Comparison of ENCODE assay signal across 1 cellular context in the genomic region with DNA sequence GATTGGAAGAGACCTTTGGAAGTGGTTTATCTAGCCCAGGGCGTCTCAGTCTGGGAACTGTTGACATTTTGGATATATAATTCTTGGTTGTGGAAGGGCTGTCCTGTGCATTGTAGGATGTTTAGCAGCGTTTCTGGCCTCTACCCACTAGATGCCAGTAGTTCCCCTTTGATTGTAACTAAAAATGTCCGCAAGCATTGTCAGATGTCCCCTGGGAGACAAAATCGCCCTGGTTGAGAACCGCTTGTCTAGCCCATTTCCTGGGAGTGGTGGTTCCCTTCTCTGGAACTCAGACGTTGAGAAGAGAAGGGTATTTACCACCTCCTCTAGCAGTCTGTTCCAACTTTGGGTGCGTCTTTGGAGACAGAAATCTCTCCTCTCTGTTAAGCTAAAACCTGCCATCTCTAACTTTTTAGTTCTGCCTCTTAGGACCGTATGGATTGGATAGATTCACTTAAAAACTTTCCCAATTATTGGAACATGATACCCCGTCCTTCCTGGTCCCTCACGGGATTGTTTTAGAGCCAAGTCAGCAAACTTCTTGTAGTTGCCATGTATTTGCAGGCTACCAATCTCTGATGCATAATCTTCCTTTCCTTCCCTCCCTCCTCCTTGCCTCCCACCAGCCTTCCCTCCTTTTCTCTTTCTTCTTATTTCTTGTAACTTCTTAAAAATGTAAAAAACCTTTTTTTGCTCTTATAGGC.
TF ChIP-seq lines count a peak whose summit lies in the region.

No MANE protein-coding gene starts in this region.

TF ChIP-seq in GM12878, 131 proteins besides CTCF, POLR2A, EP300 and RAD21 (continued from another document):
- TF ChIP-seq, protein P1, sequence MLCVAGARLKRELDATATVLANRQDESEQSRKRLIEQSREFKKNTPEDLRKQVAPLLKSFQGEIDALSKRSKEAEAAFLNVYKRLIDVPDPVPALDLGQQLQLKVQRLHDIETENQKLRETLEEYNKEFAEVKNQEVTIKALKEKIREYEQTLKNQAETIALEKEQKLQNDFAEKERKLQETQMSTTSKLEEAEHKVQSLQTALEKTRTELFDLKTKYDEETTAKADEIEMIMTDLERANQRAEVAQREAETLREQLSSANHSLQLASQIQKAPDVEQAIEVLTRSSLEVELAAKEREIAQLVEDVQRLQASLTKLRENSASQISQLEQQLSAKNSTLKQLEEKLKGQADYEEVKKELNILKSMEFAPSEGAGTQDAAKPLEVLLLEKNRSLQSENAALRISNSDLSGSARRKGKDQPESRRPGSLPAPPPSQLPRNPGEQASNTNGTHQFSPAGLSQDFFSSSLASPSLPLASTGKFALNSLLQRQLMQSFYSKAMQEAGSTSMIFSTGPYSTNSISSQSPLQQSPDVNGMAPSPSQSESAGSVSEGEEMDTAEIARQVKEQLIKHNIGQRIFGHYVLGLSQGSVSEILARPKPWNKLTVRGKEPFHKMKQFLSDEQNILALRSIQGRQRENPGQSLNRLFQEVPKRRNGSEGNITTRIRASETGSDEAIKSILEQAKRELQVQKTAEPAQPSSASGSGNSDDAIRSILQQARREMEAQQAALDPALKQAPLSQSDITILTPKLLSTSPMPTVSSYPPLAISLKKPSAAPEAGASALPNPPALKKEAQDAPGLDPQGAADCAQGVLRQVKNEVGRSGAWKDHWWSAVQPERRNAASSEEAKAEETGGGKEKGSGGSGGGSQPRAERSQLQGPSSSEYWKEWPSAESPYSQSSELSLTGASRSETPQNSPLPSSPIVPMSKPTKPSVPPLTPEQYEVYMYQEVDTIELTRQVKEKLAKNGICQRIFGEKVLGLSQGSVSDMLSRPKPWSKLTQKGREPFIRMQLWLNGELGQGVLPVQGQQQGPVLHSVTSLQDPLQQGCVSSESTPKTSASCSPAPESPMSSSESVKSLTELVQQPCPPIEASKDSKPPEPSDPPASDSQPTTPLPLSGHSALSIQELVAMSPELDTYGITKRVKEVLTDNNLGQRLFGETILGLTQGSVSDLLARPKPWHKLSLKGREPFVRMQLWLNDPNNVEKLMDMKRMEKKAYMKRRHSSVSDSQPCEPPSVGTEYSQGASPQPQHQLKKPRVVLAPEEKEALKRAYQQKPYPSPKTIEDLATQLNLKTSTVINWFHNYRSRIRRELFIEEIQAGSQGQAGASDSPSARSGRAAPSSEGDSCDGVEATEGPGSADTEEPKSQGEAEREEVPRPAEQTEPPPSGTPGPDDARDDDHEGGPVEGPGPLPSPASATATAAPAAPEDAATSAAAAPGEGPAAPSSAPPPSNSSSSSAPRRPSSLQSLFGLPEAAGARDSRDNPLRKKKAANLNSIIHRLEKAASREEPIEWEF (IDR thresholded peaks at IDR 0.05; ENCODE audit: insufficient replicate concordance, low read depth, low read length): peak; percentile 31
- TF ChIP-seq CEBPZ (IDR thresholded peaks at IDR 0.05; ENCODE audit: low read depth, low read length) (no peak), HSF1 (IDR thresholded peaks at IDR 0.05; ENCODE audit: low read depth, low read length) (no peak), EED (IDR thresholded peaks at IDR 0.05; ENCODE audit: low read depth) (0 out of 2 replicates have a peak, but pooled peaks have one; percentile 34), SMAD5 (IDR thresholded peaks at IDR 0.05; ENCODE audit: low read depth) (no peak), JUNB (IDR thresholded peaks at IDR 0.05) (no peak), SPI1 (IDR thresholded peaks at IDR 0.05; ENCODE audit: borderline replicate concordance, insufficient read depth, low read depth, low read length) (no peak), CBX5 (IDR thresholded peaks at IDR 0.05; ENCODE audit: low read depth) (0 out of 2 replicates have a peak, but pooled peaks have one; percentile 37), MTA3 (IDR thresholded peaks at IDR 0.05; ENCODE audit: borderline replicate concordance, low read length) (no peak), YY1 (IDR thresholded peaks at IDR 0.05; ENCODE audit: low read depth, low read length) (peak; percentile 88), STAT3 (IDR thresholded peaks at IDR 0.05; ENCODE audit: low read depth, low read length) (no peak), SMAD1 (IDR thresholded peaks at IDR 0.05; ENCODE audit: low read depth, partially characterized antibody) (no peak), KLF5 (IDR thresholded peaks at IDR 0.05; ENCODE audit: partially characterized antibody) (peak; percentile 24), ZSCAN29 (IDR thresholded peaks at IDR 0.05) (no peak), MEF2B (IDR thresholded peaks at IDR 0.05; ENCODE audit: partially characterized antibody, poor library complexity, severe bottlenecking) (peak; percentile 97), RUNX3 (IDR thresholded peaks at IDR 0.05; ENCODE audit: low read length) (peak; percentile 35; the same call in 1 of the 2 replicates), FOXM1 (IDR thresholded peaks at IDR 0.05; ENCODE audit: low read depth, low read length) (no peak), WRNIP1 (IDR thresholded peaks at IDR 0.05; ENCODE audit: borderline replicate concordance, low read depth, low read length) (no peak), DPF2 (IDR thresholded peaks at IDR 0.05) (0 out of 2 replicates have a peak, but pooled peaks have one; percentile 18), CHD1 (IDR thresholded peaks at IDR 0.05; ENCODE audit: low read depth, low read length) (no peak), RB1 (IDR thresholded peaks at IDR 0.05; ENCODE audit: borderline replicate concordance) (no peak), MYC (IDR thresholded peaks at IDR 0.05; ENCODE audit: insufficient read depth, insufficient read length, insufficient replicate concordance, low read length, severe bottlenecking) (no peak), ATF7 (IDR thresholded peaks at IDR 0.05; ENCODE audit: low read depth) (0 out of 2 replicates have a peak, but pooled peaks have one; percentile 12), SREBF2 (IDR thresholded peaks at IDR 0.05; ENCODE audit: low read length) (no peak), MLLT1 (IDR thresholded peaks at IDR 0.05) (no peak), E2F4 (IDR thresholded peaks at IDR 0.05; ENCODE audit: low read depth, low read length) (no peak), MXI1 (IDR thresholded peaks at IDR 0.05; ENCODE audit: low read depth, low read length) (0 out of 2 replicates have a peak, but pooled peaks have one; percentile 47), NBN (IDR thresholded peaks at IDR 0.05) (peak; percentile 54; the same call in 1 of the 2 replicates)
- TF ChIP-seq, protein P2, sequence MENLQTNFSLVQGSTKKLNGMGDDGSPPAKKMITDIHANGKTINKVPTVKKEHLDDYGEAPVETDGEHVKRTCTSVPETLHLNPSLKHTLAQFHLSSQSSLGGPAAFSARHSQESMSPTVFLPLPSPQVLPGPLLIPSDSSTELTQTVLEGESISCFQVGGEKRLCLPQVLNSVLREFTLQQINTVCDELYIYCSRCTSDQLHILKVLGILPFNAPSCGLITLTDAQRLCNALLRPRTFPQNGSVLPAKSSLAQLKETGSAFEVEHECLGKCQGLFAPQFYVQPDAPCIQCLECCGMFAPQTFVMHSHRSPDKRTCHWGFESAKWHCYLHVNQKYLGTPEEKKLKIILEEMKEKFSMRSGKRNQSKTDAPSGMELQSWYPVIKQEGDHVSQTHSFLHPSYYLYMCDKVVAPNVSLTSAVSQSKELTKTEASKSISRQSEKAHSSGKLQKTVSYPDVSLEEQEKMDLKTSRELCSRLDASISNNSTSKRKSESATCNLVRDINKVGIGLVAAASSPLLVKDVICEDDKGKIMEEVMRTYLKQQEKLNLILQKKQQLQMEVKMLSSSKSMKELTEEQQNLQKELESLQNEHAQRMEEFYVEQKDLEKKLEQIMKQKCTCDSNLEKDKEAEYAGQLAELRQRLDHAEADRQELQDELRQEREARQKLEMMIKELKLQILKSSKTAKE (IDR thresholded peaks at IDR 0.05; ENCODE audit: low read depth, poor library complexity, severe bottlenecking): peak; percentile 68
- TF ChIP-seq, protein P3, sequence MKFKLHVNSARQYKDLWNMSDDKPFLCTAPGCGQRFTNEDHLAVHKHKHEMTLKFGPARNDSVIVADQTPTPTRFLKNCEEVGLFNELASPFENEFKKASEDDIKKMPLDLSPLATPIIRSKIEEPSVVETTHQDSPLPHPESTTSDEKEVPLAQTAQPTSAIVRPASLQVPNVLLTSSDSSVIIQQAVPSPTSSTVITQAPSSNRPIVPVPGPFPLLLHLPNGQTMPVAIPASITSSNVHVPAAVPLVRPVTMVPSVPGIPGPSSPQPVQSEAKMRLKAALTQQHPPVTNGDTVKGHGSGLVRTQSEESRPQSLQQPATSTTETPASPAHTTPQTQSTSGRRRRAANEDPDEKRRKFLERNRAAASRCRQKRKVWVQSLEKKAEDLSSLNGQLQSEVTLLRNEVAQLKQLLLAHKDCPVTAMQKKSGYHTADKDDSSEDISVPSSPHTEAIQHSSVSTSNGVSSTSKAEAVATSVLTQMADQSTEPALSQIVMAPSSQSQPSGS (IDR thresholded peaks at IDR 0.05; ENCODE audit: low read length): 0 out of 2 replicates have a peak, but pooled peaks have one; percentile 19
- TF ChIP-seq, protein P4, sequence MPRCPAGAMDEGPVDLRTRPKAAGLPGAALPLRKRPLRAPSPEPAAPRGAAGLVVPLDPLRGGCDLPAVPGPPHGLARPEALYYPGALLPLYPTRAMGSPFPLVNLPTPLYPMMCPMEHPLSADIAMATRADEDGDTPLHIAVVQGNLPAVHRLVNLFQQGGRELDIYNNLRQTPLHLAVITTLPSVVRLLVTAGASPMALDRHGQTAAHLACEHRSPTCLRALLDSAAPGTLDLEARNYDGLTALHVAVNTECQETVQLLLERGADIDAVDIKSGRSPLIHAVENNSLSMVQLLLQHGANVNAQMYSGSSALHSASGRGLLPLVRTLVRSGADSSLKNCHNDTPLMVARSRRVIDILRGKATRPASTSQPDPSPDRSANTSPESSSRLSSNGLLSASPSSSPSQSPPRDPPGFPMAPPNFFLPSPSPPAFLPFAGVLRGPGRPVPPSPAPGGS (IDR thresholded peaks at IDR 0.05; ENCODE audit: borderline replicate concordance, insufficient read depth, low read depth, low read length, poor library complexity, severe bottlenecking): no peak
